ENCODE assay signal across 1 cellular context in the genomic region with DNA sequence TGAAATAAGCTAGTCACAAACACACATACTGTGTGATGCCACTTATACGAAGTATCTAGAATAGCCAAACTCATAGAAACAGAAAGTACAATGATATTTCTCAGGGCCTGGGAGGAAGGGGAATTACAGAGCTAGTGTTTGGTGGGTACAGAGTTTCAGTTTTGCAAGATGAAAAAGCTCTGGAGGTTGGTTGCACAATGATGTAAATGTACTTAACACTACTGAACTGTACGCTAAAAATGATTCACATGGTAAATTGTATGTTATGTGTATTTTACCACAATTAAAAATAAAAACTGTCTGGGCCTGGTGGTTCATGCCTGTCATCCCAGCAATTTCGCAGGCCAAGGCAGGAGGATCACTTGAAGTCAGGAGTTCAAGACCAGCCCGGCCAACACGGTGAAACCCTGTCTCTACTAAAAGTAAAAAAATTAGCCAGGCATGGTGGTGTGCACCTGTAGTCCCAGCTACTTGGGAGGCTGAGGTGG.
TF ChIP-seq lines count a peak whose summit lies in the region.

No MANE protein-coding gene starts in this region.

TF ChIP-seq in SK-N-SH, 30 proteins besides CTCF, POLR2A, EP300 and RAD21 (continued from another document):
- TF ChIP-seq, protein P1, sequence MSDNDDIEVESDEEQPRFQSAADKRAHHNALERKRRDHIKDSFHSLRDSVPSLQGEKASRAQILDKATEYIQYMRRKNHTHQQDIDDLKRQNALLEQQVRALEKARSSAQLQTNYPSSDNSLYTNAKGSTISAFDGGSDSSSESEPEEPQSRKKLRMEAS (IDR thresholded peaks at IDR 0.05; ENCODE audit: low read depth) = no peak
- TF ChIP-seq, protein P2, sequence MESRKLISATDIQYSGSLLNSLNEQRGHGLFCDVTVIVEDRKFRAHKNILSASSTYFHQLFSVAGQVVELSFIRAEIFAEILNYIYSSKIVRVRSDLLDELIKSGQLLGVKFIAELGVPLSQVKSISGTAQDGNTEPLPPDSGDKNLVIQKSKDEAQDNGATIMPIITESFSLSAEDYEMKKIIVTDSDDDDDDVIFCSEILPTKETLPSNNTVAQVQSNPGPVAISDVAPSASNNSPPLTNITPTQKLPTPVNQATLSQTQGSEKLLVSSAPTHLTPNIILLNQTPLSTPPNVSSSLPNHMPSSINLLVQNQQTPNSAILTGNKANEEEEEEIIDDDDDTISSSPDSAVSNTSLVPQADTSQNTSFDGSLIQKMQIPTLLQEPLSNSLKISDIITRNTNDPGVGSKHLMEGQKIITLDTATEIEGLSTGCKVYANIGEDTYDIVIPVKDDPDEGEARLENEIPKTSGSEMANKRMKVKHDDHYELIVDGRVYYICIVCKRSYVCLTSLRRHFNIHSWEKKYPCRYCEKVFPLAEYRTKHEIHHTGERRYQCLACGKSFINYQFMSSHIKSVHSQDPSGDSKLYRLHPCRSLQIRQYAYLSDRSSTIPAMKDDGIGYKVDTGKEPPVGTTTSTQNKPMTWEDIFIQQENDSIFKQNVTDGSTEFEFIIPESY (IDR thresholded peaks at IDR 0.05; ENCODE audit: borderline replicate concordance, low read depth) = no peak
- TF ChIP-seq POLR2AphosphoS5 (IDR thresholded peaks at IDR 0.05; ENCODE audit: low read depth, low read length) (no peak), TCF12 (IDR thresholded peaks at IDR 0.05) (no peak), FOSL2 (IDR thresholded peaks at IDR 0.05; ENCODE audit: borderline replicate concordance, low read depth) (no peak), GATA2 (CRISPR knock-in tag; IDR thresholded peaks at IDR 0.05) (no peak), EZH2phosphoT487 (IDR thresholded peaks at IDR 0.05; ENCODE audit: borderline replicate concordance, low read depth) (no peak), RFX5 (IDR thresholded peaks at IDR 0.05; ENCODE audit: low read length) (no peak), YY1 (IDR thresholded peaks at IDR 0.05; ENCODE audit: low read depth) (no peak), NFIC (IDR thresholded peaks at IDR 0.05; ENCODE audit: borderline replicate concordance) (no peak)
- TF ChIP-seq, protein P3, sequence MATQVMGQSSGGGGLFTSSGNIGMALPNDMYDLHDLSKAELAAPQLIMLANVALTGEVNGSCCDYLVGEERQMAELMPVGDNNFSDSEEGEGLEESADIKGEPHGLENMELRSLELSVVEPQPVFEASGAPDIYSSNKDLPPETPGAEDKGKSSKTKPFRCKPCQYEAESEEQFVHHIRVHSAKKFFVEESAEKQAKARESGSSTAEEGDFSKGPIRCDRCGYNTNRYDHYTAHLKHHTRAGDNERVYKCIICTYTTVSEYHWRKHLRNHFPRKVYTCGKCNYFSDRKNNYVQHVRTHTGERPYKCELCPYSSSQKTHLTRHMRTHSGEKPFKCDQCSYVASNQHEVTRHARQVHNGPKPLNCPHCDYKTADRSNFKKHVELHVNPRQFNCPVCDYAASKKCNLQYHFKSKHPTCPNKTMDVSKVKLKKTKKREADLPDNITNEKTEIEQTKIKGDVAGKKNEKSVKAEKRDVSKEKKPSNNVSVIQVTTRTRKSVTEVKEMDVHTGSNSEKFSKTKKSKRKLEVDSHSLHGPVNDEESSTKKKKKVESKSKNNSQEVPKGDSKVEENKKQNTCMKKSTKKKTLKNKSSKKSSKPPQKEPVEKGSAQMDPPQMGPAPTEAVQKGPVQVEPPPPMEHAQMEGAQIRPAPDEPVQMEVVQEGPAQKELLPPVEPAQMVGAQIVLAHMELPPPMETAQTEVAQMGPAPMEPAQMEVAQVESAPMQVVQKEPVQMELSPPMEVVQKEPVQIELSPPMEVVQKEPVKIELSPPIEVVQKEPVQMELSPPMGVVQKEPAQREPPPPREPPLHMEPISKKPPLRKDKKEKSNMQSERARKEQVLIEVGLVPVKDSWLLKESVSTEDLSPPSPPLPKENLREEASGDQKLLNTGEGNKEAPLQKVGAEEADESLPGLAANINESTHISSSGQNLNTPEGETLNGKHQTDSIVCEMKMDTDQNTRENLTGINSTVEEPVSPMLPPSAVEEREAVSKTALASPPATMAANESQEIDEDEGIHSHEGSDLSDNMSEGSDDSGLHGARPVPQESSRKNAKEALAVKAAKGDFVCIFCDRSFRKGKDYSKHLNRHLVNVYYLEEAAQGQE (IDR thresholded peaks at IDR 0.05; ENCODE audit: low read depth, low read length) = no peak
- TF ChIP-seq, protein P4, sequence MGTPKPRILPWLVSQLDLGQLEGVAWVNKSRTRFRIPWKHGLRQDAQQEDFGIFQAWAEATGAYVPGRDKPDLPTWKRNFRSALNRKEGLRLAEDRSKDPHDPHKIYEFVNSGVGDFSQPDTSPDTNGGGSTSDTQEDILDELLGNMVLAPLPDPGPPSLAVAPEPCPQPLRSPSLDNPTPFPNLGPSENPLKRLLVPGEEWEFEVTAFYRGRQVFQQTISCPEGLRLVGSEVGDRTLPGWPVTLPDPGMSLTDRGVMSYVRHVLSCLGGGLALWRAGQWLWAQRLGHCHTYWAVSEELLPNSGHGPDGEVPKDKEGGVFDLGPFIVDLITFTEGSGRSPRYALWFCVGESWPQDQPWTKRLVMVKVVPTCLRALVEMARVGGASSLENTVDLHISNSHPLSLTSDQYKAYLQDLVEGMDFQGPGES (IDR thresholded peaks at IDR 0.05; ENCODE audit: low read depth, low read length) = no peak
- TF ChIP-seq, protein P5, sequence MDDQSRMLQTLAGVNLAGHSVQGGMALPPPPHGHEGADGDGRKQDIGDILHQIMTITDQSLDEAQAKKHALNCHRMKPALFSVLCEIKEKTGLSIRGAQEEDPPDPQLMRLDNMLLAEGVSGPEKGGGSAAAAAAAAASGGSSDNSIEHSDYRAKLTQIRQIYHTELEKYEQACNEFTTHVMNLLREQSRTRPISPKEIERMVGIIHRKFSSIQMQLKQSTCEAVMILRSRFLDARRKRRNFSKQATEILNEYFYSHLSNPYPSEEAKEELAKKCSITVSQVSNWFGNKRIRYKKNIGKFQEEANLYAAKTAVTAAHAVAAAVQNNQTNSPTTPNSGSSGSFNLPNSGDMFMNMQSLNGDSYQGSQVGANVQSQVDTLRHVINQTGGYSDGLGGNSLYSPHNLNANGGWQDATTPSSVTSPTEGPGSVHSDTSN (IDR thresholded peaks at IDR 0.05) = no peak
- TF ChIP-seq, protein P6, sequence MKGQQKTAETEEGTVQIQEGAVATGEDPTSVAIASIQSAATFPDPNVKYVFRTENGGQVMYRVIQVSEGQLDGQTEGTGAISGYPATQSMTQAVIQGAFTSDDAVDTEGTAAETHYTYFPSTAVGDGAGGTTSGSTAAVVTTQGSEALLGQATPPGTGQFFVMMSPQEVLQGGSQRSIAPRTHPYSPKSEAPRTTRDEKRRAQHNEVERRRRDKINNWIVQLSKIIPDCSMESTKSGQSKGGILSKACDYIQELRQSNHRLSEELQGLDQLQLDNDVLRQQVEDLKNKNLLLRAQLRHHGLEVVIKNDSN (IDR thresholded peaks at IDR 0.05; ENCODE audit: borderline replicate concordance, low read depth) = no peak
